28 cellular contexts compared by ENCODE assay signal in the genomic region with DNA sequence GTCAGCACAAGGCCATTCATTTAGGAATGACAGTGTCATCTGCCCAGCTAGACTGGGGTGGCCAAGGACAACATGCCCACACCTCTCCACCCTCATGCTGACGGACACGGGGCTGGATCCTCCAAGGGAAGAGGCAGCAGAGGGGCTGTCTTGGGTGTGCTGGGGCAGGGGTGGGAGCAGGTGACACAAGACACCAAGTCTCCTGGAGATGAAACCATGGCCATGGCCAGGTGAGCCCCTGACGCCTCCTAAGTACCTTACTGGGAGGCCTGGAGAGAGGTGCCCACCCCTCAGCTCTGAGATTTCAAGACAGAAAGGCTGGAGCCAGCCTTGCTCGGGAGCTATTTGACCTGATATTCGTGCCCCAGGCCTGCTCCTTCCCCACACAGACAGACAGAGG.
"Had no signal": no experiment of that assay in that cellular context is flagged by ENCODE, and none has a peak within 500 bp of the region (broad histone marks: within the 10 kb centered on the region; RNA-seq: fewer than 3 reads in every experiment).

No MANE protein-coding gene starts in this region.

- ATAC-seq: activated T-cell treated with anti-CD3 and anti-CD28 coated beads, Interleukin-2, amount 50 U/mL, for 72 hours; T-cell had no signal

- H3K27me3 Mint-ChIP-seq: activated CD4-positive, alpha-beta memory T cell treated with anti-CD3 and anti-CD28 coated beads for 36 hours; activated CD4-positive, alpha-beta T cell treated with anti-CD3 and anti-CD28 coated beads, Interleukin-2, amount 10 ng/mL, durations not matched to agents 7 days and 5 days had no signal

- FAIRE-seq: TTC549 had no signal

- H3K4me3 ChIP-seq: Peyer's patch had no signal

- H3K4me1 Mint-ChIP-seq: activated CD4-positive, alpha-beta T cell treated with anti-CD3 and anti-CD28 coated beads, Interleukin-2, amount 10 ng/mL, durations not matched to agents 7 days and 5 days; activated naive CD4-positive, alpha-beta T cell treated with anti-CD3 and anti-CD28 coated beads, Interleukin-2, amount 10 ng/mL, durations not matched to agents 7 days and 5 days; activated naive CD8-positive, alpha-beta T cell treated with anti-CD3 and anti-CD28 coated beads for 36 hours; T-cell had no signal

- H3K27ac ChIP-seq: Peyer's patch, RWPE1 had no signal

- H3K36me3 ChIP-seq: Peyer's patch had no signal

- H3K27me3 ChIP-seq: Peyer's patch had no signal

- DNase-seq: activated CD4-positive, alpha-beta memory T cell treated with anti-CD3 and anti-CD28 coated beads for 36 hours; activated CD4-positive, alpha-beta T cell treated with anti-CD3 and anti-CD28 coated beads, Interleukin-2, amount 10 ng/mL, durations not matched to agents 7 days and 5 days; activated CD4-positive, CD25-positive, alpha-beta regulatory T cell; activated CD8-positive, alpha-beta memory T cell treated with anti-CD3 and anti-CD28 coated beads for 24 hours; activated gamma-delta T cell treated with Interleukin-2 at 50 U/mL for 16 hours; activated naive CD4-positive, alpha-beta T cell treated with anti-CD3 and anti-CD28 coated beads, Interleukin-2, amount 10 ng/mL, durations not matched to agents 7 days and 5 days; activated naive CD8-positive, alpha-beta T cell treated with anti-CD3 and anti-CD28 coated beads for 36 hours; activated T-cell treated with anti-CD3 and anti-CD28 coated beads for 4 hours; activated T-cell treated with anti-CD3 and anti-CD28 coated beads, Interleukin-2, amount 50 U/mL, for 72 hours; anterior cingulate cortex; central memory CD4-positive, alpha-beta T cell; Kasumi-1; KBM-7; NCI-H146; NCI-H187 treated with DMSO at 0.1 percent for 48 hours; NCI-H2171 treated with DMSO at 0.1 percent for 48 hours; NCI-H226; NCI-H510A; NCI-H526 treated with DMSO at 0.1 percent for 48 hours; NCI-H82; Peyer's patch; SIG-M5; T-cell; T-helper 2 cell; T1000 had no signal

- H3K9me3 ChIP-seq: Peyer's patch had no signal

- H3K4me3 Mint-ChIP-seq: activated CD4-positive, alpha-beta memory T cell treated with anti-CD3 and anti-CD28 coated beads for 36 hours; activated CD4-positive, alpha-beta T cell treated with anti-CD3 and anti-CD28 coated beads, Interleukin-2, amount 10 ng/mL, durations not matched to agents 7 days and 5 days; activated naive CD4-positive, alpha-beta T cell treated with anti-CD3 and anti-CD28 coated beads, Interleukin-2, amount 10 ng/mL, durations not matched to agents 7 days and 5 days; activated naive CD8-positive, alpha-beta T cell treated with anti-CD3 and anti-CD28 coated beads for 36 hours; activated T-cell treated with anti-CD3 and anti-CD28 coated beads, Interleukin-2, amount 50 U/mL, for 72 hours; T-cell had no signal

- H3K36me3 Mint-ChIP-seq: activated CD4-positive, alpha-beta memory T cell treated with anti-CD3 and anti-CD28 coated beads for 36 hours; activated naive CD4-positive, alpha-beta T cell treated with anti-CD3 and anti-CD28 coated beads, Interleukin-2, amount 10 ng/mL, durations not matched to agents 7 days and 5 days; activated naive CD8-positive, alpha-beta T cell treated with anti-CD3 and anti-CD28 coated beads for 36 hours; T-cell had no signal

- H3K9me3 Mint-ChIP-seq: activated CD4-positive, alpha-beta memory T cell treated with anti-CD3 and anti-CD28 coated beads for 36 hours; activated CD4-positive, alpha-beta T cell treated with anti-CD3 and anti-CD28 coated beads, Interleukin-2, amount 10 ng/mL, durations not matched to agents 7 days and 5 days; activated naive CD4-positive, alpha-beta T cell treated with anti-CD3 and anti-CD28 coated beads, Interleukin-2, amount 10 ng/mL, durations not matched to agents 7 days and 5 days; activated naive CD8-positive, alpha-beta T cell treated with anti-CD3 and anti-CD28 coated beads for 36 hours; activated T-cell treated with anti-CD3 and anti-CD28 coated beads, Interleukin-2, amount 50 U/mL, for 72 hours; activated T-helper 2 cell treated with anti-CD3 and anti-CD28 coated beads, Interferon-gamma antibody, Interleukin-2, Interleukin-4, amounts not matched to agents 10 μg/mL and 5 μg/mL and 100 μg/mL, durations not matched to agents 14 hours and 24 hours and 36 hours; T-cell had no signal

- H3K27ac Mint-ChIP-seq: activated CD4-positive, alpha-beta memory T cell treated with anti-CD3 and anti-CD28 coated beads for 36 hours; activated CD4-positive, alpha-beta T cell treated with anti-CD3 and anti-CD28 coated beads, Interleukin-2, amount 10 ng/mL, durations not matched to agents 7 days and 5 days; activated naive CD4-positive, alpha-beta T cell treated with anti-CD3 and anti-CD28 coated beads, Interleukin-2, amount 10 ng/mL, durations not matched to agents 7 days and 5 days; activated naive CD8-positive, alpha-beta T cell treated with anti-CD3 and anti-CD28 coated beads for 36 hours; activated T-cell treated with anti-CD3 and anti-CD28 coated beads, Interleukin-2, amount 50 U/mL, for 72 hours; activated T-helper 2 cell treated with anti-CD3 and anti-CD28 coated beads, Interferon-gamma antibody, Interleukin-2, Interleukin-4, amounts not matched to agents 10 μg/mL and 5 μg/mL and 100 μg/mL, durations not matched to agents 14 hours and 24 hours and 36 hours; T-cell had no signal
